Comparison of ENCODE assay signal across 8 cellular contexts in genomic region chr14:31456841-31457664, GRCh38. TPM values are rescaled to one million over a fixed set of nuclear protein-coding genes. Genes with fewer than 3 reads are reported as not detected.
A peak's percentile ranks its signal among the peaks of the same experiment; 100 is the strongest.
DNase-seq lines count a peak whose midpoint lies in the region; ATAC-seq and TF ChIP-seq lines count a peak whose summit lies in the region.

DTD2 (minus strand) TSS chr14:31457506; CDS start chr14:31457393, 113 bp downstream.

- H3K4me3 ChIP-seq in H7 (ENCODE audit: insufficient read depth, low read depth, low read length) = peak within 1 kb of the TSS; percentile 73
- H3K4me3 ChIP-seq in Loucy (ENCODE audit: low read length, poor library complexity, severe bottlenecking) = peak within 1 kb of the TSS; percentile 87
- H3K4me3 ChIP-seq in fibroblast of pulmonary artery (replicated peaks; ENCODE audit: low read depth, low read length) = peak within 1 kb of the TSS; percentile 77

- H3K4me1 Mint-ChIP-seq in nephron progenitor cell = peaks cover 36% of the 10 kb centered on the region
- H3K4me1 Mint-ChIP-seq in stimulated activated naive CD8-positive, alpha-beta T cell treated with anti-CD3 and anti-CD28 coated beads, Interleukin-15, amount 100 ng/mL, for 72 hours = peaks cover 35% of the 10 kb centered on the region

- peak within 1 kb of the TSS; percentile 99 for H3K27ac Mint-ChIP-seq in nephron progenitor cell
- H3K27ac Mint-ChIP-seq in stimulated activated naive CD8-positive, alpha-beta T cell treated with anti-CD3 and anti-CD28 coated beads, Interleukin-15, amount 100 ng/mL, for 72 hours = peak within 1 kb of the TSS; percentile 98

- peak; percentile 96 for TF ChIP-seq POLR2A in Raji (IDR thresholded peaks at IDR 0.05; ENCODE audit: insufficient read depth, low read depth, low read length)

- peaks cover 2% of the 10 kb centered on the region; the same call in 1 of the 2 replicates for H3K36me3 ChIP-seq in H7 (replicated peaks; ENCODE audit: control insufficient read depth, insufficient read depth, low read length)
- H3K36me3 ChIP-seq in Loucy (ENCODE audit: insufficient read depth, low read length) = no peaks in the 10 kb centered on the region

- peak within 1 kb of the TSS; percentile 90 for H3K9ac ChIP-seq in Loucy (ENCODE audit: low read depth, low read length, poor library complexity, severe bottlenecking)

- H3K27me3 ChIP-seq in H7 (ENCODE audit: control insufficient read depth, insufficient read depth, low read length) (no peaks in the 10 kb centered on the region), Loucy (ENCODE audit: insufficient read depth, low read length, poor library complexity, severe bottlenecking) (no peaks in the 10 kb centered on the region)

- no peaks in the 10 kb centered on the region for H3F3A ChIP-seq in Loucy (ENCODE audit: low read depth)

- H3K9me2 ChIP-seq in Loucy (replicated peaks; ENCODE audit: low read depth, low read length) = no peaks in the 10 kb centered on the region

- peaks cover 15% of the 10 kb centered on the region for H3K36me3 Mint-ChIP-seq in nephron progenitor cell (ENCODE audit: low read depth)

- ATAC-seq in stimulated activated naive CD8-positive, alpha-beta T cell treated with anti-CD3 and anti-CD28 coated beads, Interleukin-15, amount 100 ng/mL, for 72 hours = peak; percentile 99

- H3K9me3 ChIP-seq in Loucy (ENCODE audit: insufficient read depth, low read depth, low read length) = no peaks in the 10 kb centered on the region

- no peaks in the 10 kb centered on the region for H4K20me1 ChIP-seq in Loucy (ENCODE audit: insufficient read depth, low read length, poor library complexity, severe bottlenecking)

- peak within 1 kb of the TSS; percentile 70 for H3K4me2 ChIP-seq in Loucy (ENCODE audit: low read depth, low read length, poor library complexity, severe bottlenecking)

- peaks cover 4% of the 10 kb centered on the region for H3K27me3 Mint-ChIP-seq in nephron progenitor cell (ENCODE audit: low read depth, poor library complexity)
- H3K27me3 Mint-ChIP-seq in stimulated activated naive CD8-positive, alpha-beta T cell treated with anti-CD3 and anti-CD28 coated beads, Interleukin-15, amount 100 ng/mL, for 72 hours = no peaks in the 10 kb centered on the region

- TF ChIP-seq CTCF in Loucy (conservative IDR thresholded peaks at IDR 0.05; ENCODE audit: low read length) (0 out of 2 replicates have a peak, but pooled peaks have one; percentile 19), fibroblast of pulmonary artery (IDR thresholded peaks at IDR 0.05; ENCODE audit: low read length, missing control alignments) (no peak), nephron progenitor cell (IDR thresholded peaks at IDR 0.05) (no peak)

- peak within 1 kb of the TSS; percentile 97 for H2AFZ ChIP-seq in Loucy (ENCODE audit: low read length)

- peaks cover 20% of the 10 kb centered on the region for H3K4me1 ChIP-seq in Loucy (ENCODE audit: insufficient read depth, low read length, poor library complexity, severe bottlenecking)

- H3K4me3 Mint-ChIP-seq in nephron progenitor cell = peak within 1 kb of the TSS; percentile 96
- H3K4me3 Mint-ChIP-seq in stimulated activated naive CD8-positive, alpha-beta T cell treated with anti-CD3 and anti-CD28 coated beads, Interleukin-15, amount 100 ng/mL, for 72 hours = peak within 1 kb of the TSS; percentile 94 to 98

- DNase-seq in ELR (ENCODE audit: low read depth) (peak; percentile 95), H7 (peak; percentile 94), fibroblast of pulmonary artery (ENCODE audit: low read depth) (peak; percentile 95), nephron progenitor cell (peak; percentile 94)
- peak; percentile 97 for DNase-seq in activated effector memory CD4-positive, alpha-beta T cell treated with anti-CD3 and anti-CD28 coated beads, Interleukin-2, amount 50 U/mL, for 16 hours
- DNase-seq in stimulated activated naive CD8-positive, alpha-beta T cell treated with anti-CD3 and anti-CD28 coated beads, Interleukin-15, amount 100 ng/mL, for 72 hours = peak; percentile 87 to 90

- H3K9me3 Mint-ChIP-seq in nephron progenitor cell = no peaks in the 10 kb centered on the region
- H3K9me3 Mint-ChIP-seq in stimulated activated naive CD8-positive, alpha-beta T cell treated with anti-CD3 and anti-CD28 coated beads, Interleukin-15, amount 100 ng/mL, for 72 hours = no peaks in the 10 kb centered on the region

- H3K79me2 ChIP-seq in Loucy (ENCODE audit: insufficient read depth, low read length) = peaks cover 9% of the 10 kb centered on the region

RNA-seq across cellular contexts. Expression of gene DTD2, which starts in this region (rescaled TPM):
- total RNA-seq in H7 (2014; rRNA removed; shearing (Covaris generic)) = 26.8 and 28.1 TPM in 2 replicates

Comparison
In these comparisons a context has a peak if more than half of its experiments do, and no peak if none do; other contexts are left out.
1. Peak in every context shown above with its lines: DNase-seq, ATAC-seq and H3K4me3 ChIP-seq.